8 cellular contexts compared by ENCODE assay signal in genomic region chr2:69437751-69438154, GRCh38. TPM values are rescaled to one million over a fixed set of nuclear protein-coding genes. Genes with fewer than 3 reads are reported as not detected.
DNase-seq lines count a peak whose midpoint lies in the region; ATAC-seq, FAIRE-seq and TF ChIP-seq lines count a peak whose summit lies in the region.

No MANE protein-coding gene starts in this region.

- no peak for FAIRE-seq in GM19239 (lab: Jason Lieb, UNC)

- POLR2A ChIA-PET in OCI-LY7 (lab: Charles Lee): interaction anchor here (0.7 to 2.1 kb wide), 6 partner anchors 20 to 200 kb away, joined by 3 to 11 read pairs (median 4); no protein-coding TSS in a partner anchor

- H3K79me2 ChIP-seq in OCI-LY7 (ENCODE audit: insufficient read depth, low read depth, low read length): peaks cover 6% of the 10 kb centered on the region; the same call in 1 of the 2 replicates

- DNase-seq in NCI-H345 (lab: John Stamatoyannopoulos, UW): peak; percentile 54
- no peak for DNase-seq in NCI-H345 treated with DMSO at 0.1 percent for 48 hours (lab: John Stamatoyannopoulos, UW; ENCODE audit: unreplicated experiment)
- no peak for DNase-seq in OCI-LY7 (ENCODE audit: low spot score)
- peak; percentile 19 for DNase-seq in epidermal melanocyte (ENCODE audit: insufficient read length, low spot score)
- no peak for DNase-seq in natural killer cell treated with Interleukin-12 subunit alpha and Interleukin-12 subunit beta and Interleukin-15 and Interleukin-18, amount 100 ng/mL, for 72 hours (ENCODE audit: low spot score)
- DNase-seq in middle frontal gyrus (ENCODE audit: extremely low spot score, low spot score): no peak
- DNase-seq in GM19239 (ENCODE audit: insufficient read length, low spot score): no peak

- no peak for ATAC-seq in natural killer cell treated with Interleukin-12 subunit alpha and Interleukin-12 subunit beta and Interleukin-15 and Interleukin-18, amount 100 ng/mL, for 72 hours
- no peak for ATAC-seq in GM19351 (IDR thresholded peaks at IDR 0.05; ENCODE audit: unreplicated experiment)

- H3K9me3 ChIP-seq in OCI-LY7 (ENCODE audit: low read length): no peaks in the 10 kb centered on the region

- CTCF ChIA-PET in OCI-LY7 (lab: Charles Lee; ENCODE audit: unreplicated experiment): interaction anchor here (0.5 to 1.5 kb wide), 5 partner anchors 46 to 426 kb away, joined by 3 to 4 read pairs (median 3); no protein-coding TSS in a partner anchor

- H3K4me1 Mint-ChIP-seq in natural killer cell treated with Interleukin-12 subunit alpha and Interleukin-12 subunit beta and Interleukin-15 and Interleukin-18, amount 100 ng/mL, for 72 hours (ENCODE audit: low read depth in 2 of 2): peaks cover 22 to 27% of the 10 kb centered on the region in 2 donors

- TF ChIP-seq CTCF in OCI-LY7 (conservative IDR thresholded peaks at IDR 0.05; ENCODE audit: low read length): no peak; the same call in 1 of the 2 replicates

- peak overlapping the region; percentile 93 for H3K4me3 Mint-ChIP-seq in natural killer cell treated with Interleukin-12 subunit alpha and Interleukin-12 subunit beta and Interleukin-15 and Interleukin-18, amount 100 ng/mL, for 72 hours

- peaks cover 5% of the 10 kb centered on the region for H3K9me3 Mint-ChIP-seq in natural killer cell treated with Interleukin-12 subunit alpha and Interleukin-12 subunit beta and Interleukin-15 and Interleukin-18, amount 100 ng/mL, for 72 hours

- intact Hi-C loops in OCI-LY7 (cut with micrococcal nuclease; ENCODE audit: unreplicated experiment): loop anchor here (1.0 to 10.0 kb wide), 2 partner anchors 50 to 207 kb away; partner anchors contain the start of genes AAK1 and GFPT1

- H2AFZ ChIP-seq in OCI-LY7 (ENCODE audit: low read length): peak overlapping the region; percentile 100

- no peaks in the 10 kb centered on the region for H3K36me3 Mint-ChIP-seq in natural killer cell treated with Interleukin-12 subunit alpha and Interleukin-12 subunit beta and Interleukin-15 and Interleukin-18, amount 100 ng/mL, for 72 hours

- no peaks in the 10 kb centered on the region for H3K27me3 Mint-ChIP-seq in natural killer cell treated with Interleukin-12 subunit alpha and Interleukin-12 subunit beta and Interleukin-15 and Interleukin-18, amount 100 ng/mL, for 72 hours

- no peaks in the 10 kb centered on the region for H4K20me1 ChIP-seq in OCI-LY7 (ENCODE audit: insufficient read depth, low read length)

- no peaks in the 10 kb centered on the region for H3K9me2 ChIP-seq in OCI-LY7 (ENCODE audit: insufficient read depth, low read length)

- H3K4me3 ChIP-seq in OCI-LY7 (ENCODE audit: low read depth, low read length, poor library complexity, severe bottlenecking): peak overlapping the region; percentile 76

- peaks cover 13% of the 10 kb centered on the region for H3K4me1 ChIP-seq in OCI-LY7 (ENCODE audit: insufficient read depth, low read length, poor library complexity, severe bottlenecking)

- BruUV-seq in OCI-LY7 (replicated peaks; lab: Mats Ljungman, UMichigan): no TSS peak

- H3K27ac ChIP-seq in OCI-LY7 (ENCODE audit: low read depth, low read length, poor library complexity, severe bottlenecking): peak overlapping the region; percentile 75

- H3K36me3 ChIP-seq in OCI-LY7 (ENCODE audit: insufficient read depth, low read length): no peaks in the 10 kb centered on the region

- peak overlapping the region; percentile 92 to 96 for H3K27ac Mint-ChIP-seq in natural killer cell treated with Interleukin-12 subunit alpha and Interleukin-12 subunit beta and Interleukin-15 and Interleukin-18, amount 100 ng/mL, for 72 hours

- peak overlapping the region; percentile 93 for H3K4me2 ChIP-seq in OCI-LY7 (ENCODE audit: low read length)

RNA-seq across cellular contexts. Expression of gene NFU1, which starts 0.5 kb away (rescaled TPM):
- total RNA-seq in OCI-LY7 (2014; rRNA removed; shearing (Covaris generic)): 15.4 and 17.1 TPM in 2 replicates
- 30.5 and 35.3 TPM in 2 replicates for total RNA-seq in OCI-LY7 (2022)
- 10 to 100 TPM; 25.3 to 34.6 TPM for total RNA-seq in natural killer cell treated with Interleukin-12 subunit alpha and Interleukin-12 subunit beta and Interleukin-15 and Interleukin-18, amount 100 ng/mL, for 72 hours

RNA-seq across cellular contexts. Expression of gene GFPT1, which starts 50.7 kb away (rescaled TPM):
- total RNA-seq in OCI-LY7 (2014; rRNA removed; shearing (Covaris generic)): 11.0 and 14.8 TPM in 2 replicates
- total RNA-seq in OCI-LY7 (2022): 31.2 TPM in 2 replicates
- total RNA-seq in natural killer cell treated with Interleukin-12 subunit alpha and Interleukin-12 subunit beta and Interleukin-15 and Interleukin-18, amount 100 ng/mL, for 72 hours: 10 to 100 TPM; 46.7 to 50.5 TPM

Comparison
In these comparisons a context has a peak if more than half of its experiments do, and no peak if none do; other contexts are left out.
1. DNase-seq: peak in NCI-H345 (single experiment) and epidermal melanocyte (single experiment); none in NCI-H345 treated with DMSO at 0.1 percent for 48 hours (single experiment), OCI-LY7 (single experiment), natural killer cell treated with Interleukin-12 subunit alpha and Interleukin-12 subunit beta and Interleukin-15 and Interleukin-18, amount 100 ng/mL, for 72 hours (single experiment), middle frontal gyrus (single experiment) and GM19239 (single experiment).